ENCODE assay signal across 1 cellular context in genomic region chr10:3977761-3978160, GRCh38.
TF ChIP-seq lines count a peak whose summit lies in the region.

No MANE protein-coding gene starts in this region.

TF ChIP-seq in HCT116, 20 proteins besides CTCF, POLR2A, EP300 and RAD21 (continued from another document):
- TF ChIP-seq ZBTB33 (IDR thresholded peaks at IDR 0.05; ENCODE audit: extremely low read depth, insufficient replicate concordance, low read length) (no peak), EZH2 (IDR thresholded peaks at IDR 0.05) (no peak)
- TF ChIP-seq, protein P1, sequence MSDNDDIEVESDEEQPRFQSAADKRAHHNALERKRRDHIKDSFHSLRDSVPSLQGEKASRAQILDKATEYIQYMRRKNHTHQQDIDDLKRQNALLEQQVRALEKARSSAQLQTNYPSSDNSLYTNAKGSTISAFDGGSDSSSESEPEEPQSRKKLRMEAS (IDR thresholded peaks at IDR 0.05): no peak
